In genomic region chr4:31918891-31919290, GRCh38 we compare ENCODE assay signal across 23 cellular contexts.
DNase-seq lines count a peak whose midpoint lies in the region; ATAC-seq and TF ChIP-seq lines count a peak whose summit lies in the region.
"Had no signal": no experiment of that assay in that cellular context is flagged by ENCODE, and none has a peak within 500 bp of the region (broad histone marks: within the 10 kb centered on the region; RNA-seq: fewer than 3 reads in every experiment).

No MANE protein-coding gene starts in this region.

- no peaks in the 10 kb centered on the region for H3K27me3 ChIP-seq in breast epithelium
- H3K27me3 ChIP-seq: upper lobe of left lung had no signal

- no peaks in the 10 kb centered on the region for H3K4me1 ChIP-seq in breast epithelium
- H3K4me1 ChIP-seq: upper lobe of left lung had no signal

- no peaks in the 10 kb centered on the region for H3K27me3 Mint-ChIP-seq in MCF 10A (ENCODE audit: insufficient read depth, unreplicated experiment)
- H3K27me3 Mint-ChIP-seq: IgD-negative memory B cell had no signal

- no TSS peak for BruUV-seq in MCF 10A (replicated peaks; lab: Mats Ljungman, UMichigan)

- no peak overlapping the region for H3K4me3 Mint-ChIP-seq in MCF 10A (ENCODE audit: unreplicated experiment)
- H3K4me3 Mint-ChIP-seq: IgD-negative memory B cell; natural killer cell; T-helper 1 cell treated with Interleukin-12 subunit alpha and Interleukin-12 subunit beta and Interleukin-4 antibody, amounts not matched to agents 30 μg/mL and 1 μg/mL, for 36 hours had no signal

- POLR2A ChIA-PET in MCF 10A (lab: Yijun Ruan, JAX), result interaction anchor here (0.5 to 0.7 kb wide), 3 partner anchors 52 to 325 kb away, joined by 3 read pairs; no protein-coding TSS in a partner anchor
- POLR2A ChIA-PET in GM10248 (lab: Yijun Ruan, JAX), result no interaction called here

- no peak for TF ChIP-seq POLR2A in breast epithelium (IDR thresholded peaks at IDR 0.05)

- no peak for ATAC-seq in HG03175 (IDR thresholded peaks at IDR 0.05; ENCODE audit: unreplicated experiment)
- ATAC-seq in GM19035 (IDR thresholded peaks at IDR 0.05; ENCODE audit: unreplicated experiment), result no peak
- ATAC-seq: natural killer cell, right cardiac atrium, Right ventricle myocardium inferior had no signal

- H3K27ac ChIP-seq in breast epithelium, result no peak overlapping the region
- H3K27ac ChIP-seq: upper lobe of left lung had no signal

- TF ChIP-seq CTCF in MCF 10A (IDR thresholded peaks at IDR 0.05; ENCODE audit: unreplicated experiment) (no peak), breast epithelium (IDR thresholded peaks at IDR 0.05) (no peak), epithelial cell of esophagus (IDR thresholded peaks at IDR 0.05; ENCODE audit: insufficient read depth, low read depth, low read length, missing control alignments) (no peak), GM10248 (IDR thresholded peaks at IDR 0.05; ENCODE audit: control extremely low read depth, extremely low read depth, low read depth, missing control alignments) (no peak)

- peak; percentile 41 for DNase-seq in MCF 10A (ENCODE audit: unreplicated experiment)
- no peak for DNase-seq in breast epithelium (ENCODE audit: low spot score in 2 of 2)
- DNase-seq in RPMI7951 (ENCODE audit: low read depth), result peak; percentile 1
- peak; percentile 40 for DNase-seq in epithelial cell of esophagus (ENCODE audit: low read depth)
- no peak for DNase-seq in dermis blood vessel endothelial cell
- no peak for DNase-seq in GM10248 (ENCODE audit: extremely low spot score)
- DNase-seq: 8988T; activated CD4-positive, alpha-beta T cell treated with anti-CD3 and anti-CD28 coated beads, Interleukin-2, amount 50 U/mL, for 48 hours; amygdala; C1 segment of cervical spinal cord; central memory CD4-positive, alpha-beta T cell; erythroblast; mesendoderm; natural killer cell; NCI-H1092; NCI-H2029 treated with DMSO at 0.1 percent for 48 hours; right cardiac atrium; upper lobe of left lung had no signal

- no peaks in the 10 kb centered on the region for H3K36me3 ChIP-seq in breast epithelium
- H3K36me3 ChIP-seq: upper lobe of left lung had no signal

- intact Hi-C loops in MCF 10A (cut with micrococcal nuclease) (no loop called here), breast epithelium (cut with DNase I; ENCODE audit: low total_unique reads) (no loop called here)

- CTCF ChIA-PET in MCF 10A (lab: Yijun Ruan, JAX) (no interaction called here), GM10248 (lab: Yijun Ruan, JAX) (no interaction called here)

- H3K4me3 ChIP-seq in breast epithelium (no peak overlapping the region), epithelial cell of esophagus (ENCODE audit: low read length) (no peak overlapping the region)
- H3K4me3 ChIP-seq: upper lobe of left lung had no signal

- H3K4me1 Mint-ChIP-seq in MCF 10A (ENCODE audit: insufficient read depth, unreplicated experiment), result peaks cover 5% of the 10 kb centered on the region
- H3K4me1 Mint-ChIP-seq: IgD-negative memory B cell, natural killer cell had no signal

- peaks cover 5% of the 10 kb centered on the region for H3K36me3 Mint-ChIP-seq in MCF 10A (ENCODE audit: insufficient read depth, unreplicated experiment)
- H3K36me3 Mint-ChIP-seq: IgD-negative memory B cell, natural killer cell had no signal

- no peak overlapping the region for H3K27ac Mint-ChIP-seq in MCF 10A (ENCODE audit: low read depth, unreplicated experiment)
- H3K27ac Mint-ChIP-seq: IgD-negative memory B cell; natural killer cell; T-helper 1 cell treated with Interleukin-12 subunit alpha and Interleukin-12 subunit beta and Interleukin-4 antibody, amounts not matched to agents 30 μg/mL and 1 μg/mL, for 36 hours had no signal

- peaks cover 7 to 9% of the 10 kb centered on the region in 2 donors for H3K9me3 ChIP-seq in breast epithelium
- H3K9me3 ChIP-seq: upper lobe of left lung had no signal

- H3K9me3 Mint-ChIP-seq in MCF 10A (ENCODE audit: unreplicated experiment), result peaks cover 9% of the 10 kb centered on the region

Comparison
In these comparisons a context has a peak if more than half of its experiments do, and no peak if none do; other contexts are left out.
1. DNase-seq: peak in MCF 10A (single experiment), RPMI7951 (single experiment) and epithelial cell of esophagus (single experiment); none in breast epithelium (0 of 2), dermis blood vessel endothelial cell (single experiment) and GM10248 (single experiment).